In genomic region chr1:205516362-205516761, GRCh38 we compare ENCODE assay signal across 2 cellular contexts.
A peak's percentile ranks its signal among the peaks of the same experiment; 100 is the strongest.
TF ChIP-seq lines count a peak whose summit lies in the region.

No MANE protein-coding gene starts in this region.

TF ChIP-seq in HepG2, 621 proteins besides CTCF, POLR2A, EP300 and RAD21 (continued from another document):
- no peak for TF ChIP-seq ESRRA (CRISPR knock-in tag; IDR thresholded peaks at IDR 0.05; ENCODE audit: low read depth)
- TF ChIP-seq MNT (IDR thresholded peaks at IDR 0.05), result peak; percentile 80
- no peak for TF ChIP-seq ZNF282 (IDR thresholded peaks at IDR 0.05; ENCODE audit: partially characterized antibody)
- no peak for TF ChIP-seq DZIP1 (CRISPR knock-in tag; IDR thresholded peaks at IDR 0.05)

TF ChIP-seq in liver, 16 proteins besides CTCF, POLR2A, EP300 and RAD21 (continued from another document):
- TF ChIP-seq REST (IDR thresholded peaks at IDR 0.05), result no peak
- no peak for TF ChIP-seq GABPA (IDR thresholded peaks at IDR 0.05 in 1 of 2, conservative IDR thresholded peaks at IDR 0.05 in 1 of 2)
